ENCODE assay signal across 1 cellular context in the genomic region with DNA sequence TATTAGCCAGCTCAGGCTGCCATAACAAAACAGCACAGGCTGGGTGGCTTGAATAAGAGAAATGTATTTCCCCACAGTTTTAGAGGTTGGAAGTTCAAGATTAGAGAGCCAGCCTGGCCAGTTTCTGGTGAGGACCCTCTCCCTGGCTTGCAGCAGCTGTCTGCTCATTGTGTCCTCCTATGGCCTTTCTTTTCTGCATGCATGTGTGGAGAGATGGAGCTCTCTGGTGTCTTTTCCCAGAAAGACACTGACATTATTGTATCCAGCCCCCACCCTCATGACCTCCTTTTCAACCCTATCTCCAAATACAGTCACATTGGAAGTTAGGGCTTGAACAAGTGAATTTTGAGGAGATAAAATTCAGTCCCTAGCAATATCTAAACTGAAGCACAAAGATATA.
TF ChIP-seq lines count a peak whose summit lies in the region.

No MANE protein-coding gene starts in this region.

TF ChIP-seq in GM23338, 12 proteins besides CTCF, POLR2A, EP300 and RAD21 (continued from another document):
- TF ChIP-seq, protein P1, sequence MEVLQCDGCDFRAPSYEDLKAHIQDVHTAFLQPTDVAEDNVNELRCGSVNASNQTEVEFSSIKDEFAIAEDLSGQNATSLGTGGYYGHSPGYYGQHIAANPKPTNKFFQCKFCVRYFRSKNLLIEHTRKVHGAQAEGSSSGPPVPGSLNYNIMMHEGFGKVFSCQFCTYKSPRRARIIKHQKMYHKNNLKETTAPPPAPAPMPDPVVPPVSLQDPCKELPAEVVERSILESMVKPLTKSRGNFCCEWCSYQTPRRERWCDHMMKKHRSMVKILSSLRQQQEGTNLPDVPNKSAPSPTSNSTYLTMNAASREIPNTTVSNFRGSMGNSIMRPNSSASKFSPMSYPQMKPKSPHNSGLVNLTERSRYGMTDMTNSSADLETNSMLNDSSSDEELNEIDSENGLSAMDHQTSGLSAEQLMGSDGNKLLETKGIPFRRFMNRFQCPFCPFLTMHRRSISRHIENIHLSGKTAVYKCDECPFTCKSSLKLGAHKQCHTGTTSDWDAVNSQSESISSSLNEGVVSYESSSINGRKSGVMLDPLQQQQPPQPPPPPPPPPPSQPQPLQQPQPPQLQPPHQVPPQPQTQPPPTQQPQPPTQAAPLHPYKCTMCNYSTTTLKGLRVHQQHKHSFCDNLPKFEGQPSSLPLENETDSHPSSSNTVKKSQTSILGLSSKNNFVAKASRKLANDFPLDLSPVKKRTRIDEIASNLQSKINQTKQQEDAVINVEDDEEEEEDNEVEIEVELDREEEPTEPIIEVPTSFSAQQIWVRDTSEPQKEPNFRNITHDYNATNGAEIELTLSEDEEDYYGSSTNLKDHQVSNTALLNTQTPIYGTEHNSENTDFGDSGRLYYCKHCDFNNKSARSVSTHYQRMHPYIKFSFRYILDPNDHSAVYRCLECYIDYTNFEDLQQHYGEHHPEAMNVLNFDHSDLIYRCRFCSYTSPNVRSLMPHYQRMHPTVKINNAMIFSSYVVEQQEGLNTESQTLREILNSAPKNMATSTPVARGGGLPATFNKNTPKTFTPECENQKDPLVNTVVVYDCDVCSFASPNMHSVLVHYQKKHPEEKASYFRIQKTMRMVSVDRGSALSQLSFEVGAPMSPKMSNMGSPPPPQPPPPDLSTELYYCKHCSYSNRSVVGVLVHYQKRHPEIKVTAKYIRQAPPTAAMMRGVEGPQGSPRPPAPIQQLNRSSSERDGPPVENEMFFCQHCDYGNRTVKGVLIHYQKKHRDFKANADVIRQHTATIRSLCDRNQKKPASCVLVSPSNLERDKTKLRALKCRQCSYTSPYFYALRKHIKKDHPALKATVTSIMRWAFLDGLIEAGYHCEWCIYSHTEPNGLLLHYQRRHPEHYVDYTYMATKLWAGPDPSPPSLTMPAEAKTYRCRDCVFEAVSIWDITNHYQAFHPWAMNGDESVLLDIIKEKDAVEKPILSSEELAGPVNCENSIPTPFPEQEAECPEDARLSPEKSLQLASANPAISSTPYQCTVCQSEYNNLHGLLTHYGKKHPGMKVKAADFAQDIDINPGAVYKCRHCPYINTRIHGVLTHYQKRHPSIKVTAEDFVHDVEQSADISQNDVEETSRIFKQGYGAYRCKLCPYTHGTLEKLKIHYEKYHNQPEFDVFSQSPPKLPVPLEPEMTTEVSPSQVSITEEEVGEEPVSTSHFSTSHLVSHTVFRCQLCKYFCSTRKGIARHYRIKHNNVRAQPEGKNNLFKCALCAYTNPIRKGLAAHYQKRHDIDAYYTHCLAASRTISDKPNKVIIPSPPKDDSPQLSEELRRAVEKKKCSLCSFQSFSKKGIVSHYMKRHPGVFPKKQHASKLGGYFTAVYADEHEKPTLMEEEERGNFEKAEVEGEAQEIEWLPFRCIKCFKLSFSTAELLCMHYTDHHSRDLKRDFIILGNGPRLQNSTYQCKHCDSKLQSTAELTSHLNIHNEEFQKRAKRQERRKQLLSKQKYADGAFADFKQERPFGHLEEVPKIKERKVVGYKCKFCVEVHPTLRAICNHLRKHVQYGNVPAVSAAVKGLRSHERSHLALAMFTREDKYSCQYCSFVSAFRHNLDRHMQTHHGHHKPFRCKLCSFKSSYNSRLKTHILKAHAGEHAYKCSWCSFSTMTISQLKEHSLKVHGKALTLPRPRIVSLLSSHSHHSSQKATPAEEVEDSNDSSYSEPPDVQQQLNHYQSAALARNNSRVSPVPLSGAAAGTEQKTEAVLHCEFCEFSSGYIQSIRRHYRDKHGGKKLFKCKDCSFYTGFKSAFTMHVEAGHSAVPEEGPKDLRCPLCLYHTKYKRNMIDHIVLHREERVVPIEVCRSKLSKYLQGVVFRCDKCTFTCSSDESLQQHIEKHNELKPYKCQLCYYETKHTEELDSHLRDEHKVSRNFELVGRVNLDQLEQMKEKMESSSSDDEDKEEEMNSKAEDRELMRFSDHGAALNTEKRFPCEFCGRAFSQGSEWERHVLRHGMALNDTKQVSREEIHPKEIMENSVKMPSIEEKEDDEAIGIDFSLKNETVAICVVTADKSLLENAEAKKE (CRISPR knock-in tag; IDR thresholded peaks at IDR 0.05), result no peak
- TF ChIP-seq POLR2AphosphoS5 (IDR thresholded peaks at IDR 0.05; ENCODE audit: low read depth) (no peak), JUNB (IDR thresholded peaks at IDR 0.05; ENCODE audit: unreplicated experiment) (no peak), CREB1 (CRISPR knock-in tag; IDR thresholded peaks at IDR 0.05; ENCODE audit: low read depth) (no peak), ZNF114 (CRISPR knock-in tag; IDR thresholded peaks at IDR 0.05) (no peak), ZNF331 (CRISPR knock-in tag; IDR thresholded peaks at IDR 0.05; ENCODE audit: low read depth) (no peak), EZH2phosphoT487 (IDR thresholded peaks at IDR 0.05; ENCODE audit: unreplicated experiment) (no peak), NANOG (IDR thresholded peaks at IDR 0.05; ENCODE audit: borderline replicate concordance) (no peak)
- TF ChIP-seq, protein P2, sequence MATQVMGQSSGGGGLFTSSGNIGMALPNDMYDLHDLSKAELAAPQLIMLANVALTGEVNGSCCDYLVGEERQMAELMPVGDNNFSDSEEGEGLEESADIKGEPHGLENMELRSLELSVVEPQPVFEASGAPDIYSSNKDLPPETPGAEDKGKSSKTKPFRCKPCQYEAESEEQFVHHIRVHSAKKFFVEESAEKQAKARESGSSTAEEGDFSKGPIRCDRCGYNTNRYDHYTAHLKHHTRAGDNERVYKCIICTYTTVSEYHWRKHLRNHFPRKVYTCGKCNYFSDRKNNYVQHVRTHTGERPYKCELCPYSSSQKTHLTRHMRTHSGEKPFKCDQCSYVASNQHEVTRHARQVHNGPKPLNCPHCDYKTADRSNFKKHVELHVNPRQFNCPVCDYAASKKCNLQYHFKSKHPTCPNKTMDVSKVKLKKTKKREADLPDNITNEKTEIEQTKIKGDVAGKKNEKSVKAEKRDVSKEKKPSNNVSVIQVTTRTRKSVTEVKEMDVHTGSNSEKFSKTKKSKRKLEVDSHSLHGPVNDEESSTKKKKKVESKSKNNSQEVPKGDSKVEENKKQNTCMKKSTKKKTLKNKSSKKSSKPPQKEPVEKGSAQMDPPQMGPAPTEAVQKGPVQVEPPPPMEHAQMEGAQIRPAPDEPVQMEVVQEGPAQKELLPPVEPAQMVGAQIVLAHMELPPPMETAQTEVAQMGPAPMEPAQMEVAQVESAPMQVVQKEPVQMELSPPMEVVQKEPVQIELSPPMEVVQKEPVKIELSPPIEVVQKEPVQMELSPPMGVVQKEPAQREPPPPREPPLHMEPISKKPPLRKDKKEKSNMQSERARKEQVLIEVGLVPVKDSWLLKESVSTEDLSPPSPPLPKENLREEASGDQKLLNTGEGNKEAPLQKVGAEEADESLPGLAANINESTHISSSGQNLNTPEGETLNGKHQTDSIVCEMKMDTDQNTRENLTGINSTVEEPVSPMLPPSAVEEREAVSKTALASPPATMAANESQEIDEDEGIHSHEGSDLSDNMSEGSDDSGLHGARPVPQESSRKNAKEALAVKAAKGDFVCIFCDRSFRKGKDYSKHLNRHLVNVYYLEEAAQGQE (IDR thresholded peaks at IDR 0.05; ENCODE audit: unreplicated experiment), result no peak
TF ChIP-seq in GM23338: peak in this region for 0.
